ENCODE assay signal across 9 cellular contexts in the genomic region with DNA sequence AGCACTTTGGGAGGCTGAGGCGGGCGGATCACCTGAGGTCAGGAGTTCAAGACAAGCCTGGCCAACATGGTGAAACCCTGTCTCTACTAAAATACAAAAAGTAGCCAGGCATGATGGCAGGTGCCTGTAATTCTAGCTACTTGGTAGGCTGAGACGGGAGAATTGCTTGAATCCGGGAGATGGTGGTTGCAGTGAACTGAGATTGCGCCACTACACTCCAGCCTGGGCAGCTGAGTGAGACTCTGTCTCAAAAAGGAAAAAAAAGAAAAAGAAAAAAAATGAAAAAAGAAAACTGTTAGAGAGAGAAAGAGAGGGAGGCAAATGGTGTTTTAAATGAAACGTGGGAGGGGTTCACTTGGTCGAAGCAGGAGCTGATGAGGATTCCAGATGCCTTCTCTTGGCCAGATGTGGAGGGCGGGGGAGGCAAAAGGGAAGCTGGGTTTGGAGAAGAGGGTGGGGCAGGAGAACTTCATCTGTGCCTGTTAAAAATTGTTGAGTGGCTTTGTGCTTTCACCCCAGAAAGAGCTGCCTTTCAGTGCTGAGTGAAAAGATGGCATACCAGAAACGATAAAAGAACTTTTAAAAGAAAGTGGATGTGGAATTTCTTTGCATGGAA. TPM values are rescaled to one million over a fixed set of nuclear protein-coding genes. Genes with fewer than 3 reads are reported as not detected.
DNase-seq lines count a peak whose midpoint lies in the region; ATAC-seq, FAIRE-seq and TF ChIP-seq lines count a peak whose summit lies in the region.
"Had no signal": no experiment of that assay in that cellular context is flagged by ENCODE, and none has a peak within 500 bp of the region (broad histone marks: within the 10 kb centered on the region; RNA-seq: fewer than 3 reads in every experiment).

No MANE protein-coding gene starts in this region.

- H3K27me3 Mint-ChIP-seq in CD4-positive, CD25-positive, alpha-beta regulatory T cell: peaks cover 26% of the 10 kb centered on the region

- no peaks in the 10 kb centered on the region for H3K36me3 Mint-ChIP-seq in CD4-positive, CD25-positive, alpha-beta regulatory T cell

- intact Hi-C loops in posterior vena cava (cut with DNase I): no loop called here

- no peak overlapping the region for H3K27ac ChIP-seq in CD4-positive, CD25-positive, alpha-beta regulatory T cell (ENCODE audit: insufficient read depth, low read length, poor library complexity, severe bottlenecking)
- peak overlapping the region; percentile 97 for H3K27ac ChIP-seq in esophagus (ENCODE audit: low read depth in 2 of 2, low read length in 1 of 2)

- DNase-seq in CD4-positive, CD25-positive, alpha-beta regulatory T cell: no peak
- DNase-seq in RPMI7951 (ENCODE audit: low read depth) (peak; percentile 64), posterior vena cava (ENCODE audit: low spot score) (peak; percentile 86), GM12891 (ENCODE audit: insufficient read length, low spot score) (no peak), superior temporal gyrus (ENCODE audit: extremely low spot score) (no peak), NCI-H748 (lab: John Stamatoyannopoulos, UW; ENCODE audit: unreplicated experiment) (no peak)

- H3K27me3 ChIP-seq in CD4-positive, CD25-positive, alpha-beta regulatory T cell (ENCODE audit: control insufficient read depth, insufficient read depth, low read length): no peaks in the 10 kb centered on the region
- H3K27me3 ChIP-seq in esophagus (ENCODE audit: control insufficient read depth in 1 of 2, insufficient read depth in 2 of 2, low read length in 2 of 2): no peaks in the 10 kb centered on the region

- peaks cover 12% of the 10 kb centered on the region for H3K4me1 ChIP-seq in CD4-positive, CD25-positive, alpha-beta regulatory T cell (ENCODE audit: control insufficient read depth, insufficient read depth, low read length, poor library complexity, severe bottlenecking)
- peaks cover 6 to 8% of the 10 kb centered on the region in 2 donors for H3K4me1 ChIP-seq in esophagus (ENCODE audit: control insufficient read depth in 2 of 2, insufficient read depth in 2 of 2, low read length in 1 of 2)

- no peaks in the 10 kb centered on the region for H3K9me3 ChIP-seq in CD4-positive, CD25-positive, alpha-beta regulatory T cell (ENCODE audit: control insufficient read depth in 2 of 2, low read length in 2 of 2)
- no peaks in the 10 kb centered on the region for H3K9me3 ChIP-seq in esophagus (ENCODE audit: control insufficient read depth in 2 of 2, insufficient read depth in 1 of 2, low read depth in 1 of 2, low read length in 1 of 2)

- ATAC-seq in CD4-positive, CD25-positive, alpha-beta regulatory T cell (ENCODE audit: low read depth in 2 of 2): no peak
- no peak for ATAC-seq in GM21381 (IDR thresholded peaks at IDR 0.05; ENCODE audit: unreplicated experiment)

- TF ChIP-seq POLR2A in GM12891 (IDR thresholded peaks at IDR 0.05; ENCODE audit: low read depth, low read length): no peak

- peak overlapping the region in 3 of 4 donors; percentile 64 to 94 (median 72) for H3K4me3 Mint-ChIP-seq in CD4-positive, CD25-positive, alpha-beta regulatory T cell

- H3K9me3 Mint-ChIP-seq in CD4-positive, CD25-positive, alpha-beta regulatory T cell: no peaks in the 10 kb centered on the region

- no peak for FAIRE-seq in GM12891 (lab: Jason Lieb, UNC)
- FAIRE-seq: GM12892 had no signal

- H3K36me3 ChIP-seq in CD4-positive, CD25-positive, alpha-beta regulatory T cell (ENCODE audit: control insufficient read depth, insufficient read depth, low read length): no peaks in the 10 kb centered on the region
- H3K36me3 ChIP-seq in esophagus (ENCODE audit: control insufficient read depth in 2 of 2, insufficient read depth in 2 of 2, low read length in 1 of 2): peaks cover 0 to 2% of the 10 kb centered on the region in 2 donors

- WGBS in esophagus, 2 donors: 20 to 39% methylated on average over 9 of the region's 9 CpGs

- peaks cover 5 to 33% (median 16%) of the 10 kb centered on the region in 4 donors for H3K4me1 Mint-ChIP-seq in CD4-positive, CD25-positive, alpha-beta regulatory T cell

- H3K27ac Mint-ChIP-seq in CD4-positive, CD25-positive, alpha-beta regulatory T cell: peak overlapping the region in 2 of 3 donors; percentile 79 to 85

- no peak overlapping the region for H3K4me3 ChIP-seq in CD4-positive, CD25-positive, alpha-beta regulatory T cell (ENCODE audit: low read depth, low read length)
- peak overlapping the region; percentile 60 to 85 for H3K4me3 ChIP-seq in esophagus (ENCODE audit: low read depth in 1 of 2, low read length in 2 of 2)

TF ChIP-seq in GM12891, 5 proteins besides CTCF, POLR2A, EP300 and RAD21:
- TF ChIP-seq SPI1 (IDR thresholded peaks at IDR 0.05; ENCODE audit: low read depth, low read length): no peak
- TF ChIP-seq POLR2AphosphoS5 (IDR thresholded peaks at IDR 0.05; ENCODE audit: low read depth, low read length): no peak
- no peak for TF ChIP-seq TAF1 (IDR thresholded peaks at IDR 0.05; ENCODE audit: low read depth, low read length)
- no peak for TF ChIP-seq PAX5 (IDR thresholded peaks at IDR 0.05; ENCODE audit: insufficient read depth, low read length, severe bottlenecking)
- no peak for TF ChIP-seq POU2F2 (IDR thresholded peaks at IDR 0.05; ENCODE audit: low read depth, low read length)
TF ChIP-seq in GM12891: peak in this region for 0.

RNA-seq across cellular contexts. Expression of gene EMP1, which starts 1.1 kb away (rescaled TPM):
- total RNA-seq in CD4-positive, CD25-positive, alpha-beta regulatory T cell: 1.6 TPM
- under 1 TPM in 2 of 4 donors, not detected in 2; 0.15 to 0.38 TPM for polyA plus RNA-seq in CD4-positive, CD25-positive, alpha-beta regulatory T cell
- total RNA-seq in RPMI7951 (2014; rRNA removed; shearing (Covaris generic)): 71.3 and 120 TPM in 2 replicates
- polyA plus RNA-seq in esophagus: 1,000 to 10,000 TPM; 1,597 to 1,599 TPM
- 100 to 1,000 TPM; 596 to 746 TPM for total RNA-seq in posterior vena cava
- polyA plus RNA-seq in GM12891 (2012; ENCODE audit: low read depth, missing spikeins): 0.44 TPM

Comparison
In these comparisons a context has a peak if more than half of its experiments do, and no peak if none do; other contexts are left out.
1. DNase-seq: peak in RPMI7951 (single experiment) and posterior vena cava (single experiment); none in CD4-positive, CD25-positive, alpha-beta regulatory T cell (0 of 3), GM12891 (single experiment), superior temporal gyrus (single experiment) and NCI-H748 (single experiment).
2. RNA of gene EMP1, which starts 1.1 kb away (total RNA-seq): 596 to 746 TPM in posterior vena cava and 71.3 to 120 TPM in RPMI7951; 1.6 TPM in CD4-positive, CD25-positive, alpha-beta regulatory T cell (single experiment); every median in the first group is over 10 times any median in the second.